Comparison of ENCODE assay signal across 1 cellular context in the genomic region with DNA sequence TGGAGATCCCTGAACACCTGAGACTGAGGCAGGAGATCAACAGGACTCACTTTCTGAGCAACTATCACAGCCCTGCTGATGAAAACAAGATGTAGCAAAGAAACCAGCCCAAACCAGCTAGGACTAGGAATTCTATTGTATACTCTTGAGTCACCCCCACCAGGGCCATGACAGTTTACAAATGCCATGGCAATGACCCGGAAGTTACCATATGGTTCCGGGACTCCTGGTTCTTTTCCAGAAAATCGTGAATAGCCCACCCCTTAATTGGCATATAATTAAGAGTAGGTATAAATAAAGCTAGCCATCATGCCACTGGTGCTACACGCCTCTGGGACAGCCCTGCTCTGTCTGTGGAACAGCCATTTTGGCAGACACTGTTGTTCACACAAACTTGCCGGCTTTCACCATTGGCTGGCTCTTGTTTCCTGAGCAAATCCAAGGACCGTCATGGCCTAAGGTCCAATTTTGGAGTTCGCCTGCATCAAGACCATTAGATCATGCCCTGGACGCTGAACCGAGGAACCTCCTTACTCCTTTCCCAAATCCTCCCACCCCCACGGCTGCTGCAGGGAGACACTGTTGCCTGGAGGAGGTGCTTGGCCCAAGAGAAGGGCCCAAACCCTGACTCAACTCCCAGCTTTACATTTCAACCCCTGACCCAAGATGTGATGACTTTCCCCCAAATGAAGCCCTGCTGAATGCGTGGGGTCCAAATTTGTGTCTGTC.
TF ChIP-seq lines count a peak whose summit lies in the region.

No MANE protein-coding gene starts in this region.

TF ChIP-seq in K562, 482 proteins besides CTCF, POLR2A, EP300 and RAD21 (continued from another document):
- TF ChIP-seq, protein P1, sequence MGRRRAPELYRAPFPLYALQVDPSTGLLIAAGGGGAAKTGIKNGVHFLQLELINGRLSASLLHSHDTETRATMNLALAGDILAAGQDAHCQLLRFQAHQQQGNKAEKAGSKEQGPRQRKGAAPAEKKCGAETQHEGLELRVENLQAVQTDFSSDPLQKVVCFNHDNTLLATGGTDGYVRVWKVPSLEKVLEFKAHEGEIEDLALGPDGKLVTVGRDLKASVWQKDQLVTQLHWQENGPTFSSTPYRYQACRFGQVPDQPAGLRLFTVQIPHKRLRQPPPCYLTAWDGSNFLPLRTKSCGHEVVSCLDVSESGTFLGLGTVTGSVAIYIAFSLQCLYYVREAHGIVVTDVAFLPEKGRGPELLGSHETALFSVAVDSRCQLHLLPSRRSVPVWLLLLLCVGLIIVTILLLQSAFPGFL (CRISPR knock-in tag; IDR thresholded peaks at IDR 0.05): no peak
- TF ChIP-seq ZNF311 (CRISPR knock-in tag; IDR thresholded peaks at IDR 0.05) (no peak), NR2C1 (IDR thresholded peaks at IDR 0.05) (peak; percentile 89), NR2C1 (tag; IDR thresholded peaks at IDR 0.05) (peak; percentile 96), RFX1 (IDR thresholded peaks at IDR 0.05) (peak; percentile 65), GABPA (tag; conservative IDR thresholded peaks at IDR 0.05; ENCODE audit: low read depth) (peak; percentile 74)
- TF ChIP-seq, protein P2, sequence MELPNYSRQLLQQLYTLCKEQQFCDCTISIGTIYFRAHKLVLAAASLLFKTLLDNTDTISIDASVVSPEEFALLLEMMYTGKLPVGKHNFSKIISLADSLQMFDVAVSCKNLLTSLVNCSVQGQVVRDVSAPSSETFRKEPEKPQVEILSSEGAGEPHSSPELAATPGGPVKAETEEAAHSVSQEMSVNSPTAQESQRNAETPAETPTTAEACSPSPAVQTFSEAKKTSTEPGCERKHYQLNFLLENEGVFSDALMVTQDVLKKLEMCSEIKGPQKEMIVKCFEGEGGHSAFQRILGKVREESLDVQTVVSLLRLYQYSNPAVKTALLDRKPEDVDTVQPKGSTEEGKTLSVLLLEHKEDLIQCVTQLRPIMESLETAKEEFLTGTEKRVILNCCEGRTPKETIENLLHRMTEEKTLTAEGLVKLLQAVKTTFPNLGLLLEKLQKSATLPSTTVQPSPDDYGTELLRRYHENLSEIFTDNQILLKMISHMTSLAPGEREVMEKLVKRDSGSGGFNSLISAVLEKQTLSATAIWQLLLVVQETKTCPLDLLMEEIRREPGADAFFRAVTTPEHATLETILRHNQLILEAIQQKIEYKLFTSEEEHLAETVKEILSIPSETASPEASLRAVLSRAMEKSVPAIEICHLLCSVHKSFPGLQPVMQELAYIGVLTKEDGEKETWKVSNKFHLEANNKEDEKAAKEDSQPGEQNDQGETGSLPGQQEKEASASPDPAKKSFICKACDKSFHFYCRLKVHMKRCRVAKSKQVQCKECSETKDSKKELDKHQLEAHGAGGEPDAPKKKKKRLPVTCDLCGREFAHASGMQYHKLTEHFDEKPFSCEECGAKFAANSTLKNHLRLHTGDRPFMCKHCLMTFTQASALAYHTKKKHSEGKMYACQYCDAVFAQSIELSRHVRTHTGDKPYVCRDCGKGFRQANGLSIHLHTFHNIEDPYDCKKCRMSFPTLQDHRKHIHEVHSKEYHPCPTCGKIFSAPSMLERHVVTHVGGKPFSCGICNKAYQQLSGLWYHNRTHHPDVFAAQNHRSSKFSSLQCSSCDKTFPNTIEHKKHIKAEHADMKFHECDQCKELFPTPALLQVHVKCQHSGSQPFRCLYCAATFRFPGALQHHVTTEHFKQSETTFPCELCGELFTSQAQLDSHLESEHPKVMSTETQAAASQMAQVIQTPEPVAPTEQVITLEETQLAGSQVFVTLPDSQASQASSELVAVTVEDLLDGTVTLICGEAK (IDR thresholded peaks at IDR 0.05): peak; percentile 77
- TF ChIP-seq, protein P2 (CRISPR knock-in tag; IDR thresholded peaks at IDR 0.05): no peak
TF ChIP-seq in K562: peak in this region for 5.
